Comparison of ENCODE assay signal across 6 cellular contexts in genomic region chr2:47361505-47362229, GRCh38. TPM values are rescaled to one million over a fixed set of nuclear protein-coding genes. Genes with fewer than 3 reads are reported as not detected.
"Had no signal": no experiment of that assay in that cellular context is flagged by ENCODE, and none has a peak within 500 bp of the region (broad histone marks: within the 10 kb centered on the region; RNA-seq: fewer than 3 reads in every experiment).

No MANE protein-coding gene starts in this region.

RNA-seq across cellular contexts. Expression of gene EPCAM, which starts 7.4 kb away (rescaled TPM):
- total RNA-seq: activated CD4-positive, alpha-beta memory T cell treated with anti-CD3 and anti-CD28 coated beads, Interleukin-2, amount 10 ng/mL, durations not matched to agents 7 days and 5 days; activated CD4-positive, alpha-beta T cell treated with anti-CD3 and anti-CD28 coated beads, Interleukin-2, amount 10 ng/mL, durations not matched to agents 7 days and 5 days; activated naive CD8-positive, alpha-beta T cell treated with anti-CD3 and anti-CD28 coated beads, Interleukin-2, amount 10 ng/mL, durations not matched to agents 7 days and 5 days; ascending aorta; endothelial cell of umbilical vein; T-helper 2 cell treated with Interferon-gamma antibody and Interleukin-4, amounts not matched to agents 100 ng/mL and 5 ng/mL, for 36 hours had no signal
